Comparison of ENCODE assay signal across 9 cellular contexts in genomic region chr20:25036331-25036936, GRCh38. TPM values are rescaled to one million over a fixed set of nuclear protein-coding genes. Genes with fewer than 3 reads are reported as not detected.
A peak's percentile ranks its signal among the peaks of the same experiment; 100 is the strongest.
DNase-seq lines count a peak whose midpoint lies in the region; ATAC-seq and TF ChIP-seq lines count a peak whose summit lies in the region.
"Had no signal": no experiment of that assay in that cellular context is flagged by ENCODE, and none has a peak within 500 bp of the region (broad histone marks: within the 10 kb centered on the region; RNA-seq: fewer than 3 reads in every experiment).

No MANE protein-coding gene starts in this region.

- peak overlapping the region; percentile 53 to 86 (median 79) for H3K27ac ChIP-seq in stomach

- no peaks in the 10 kb centered on the region for H3K36me3 ChIP-seq in stomach

- no peak for TF ChIP-seq CTCF in stomach (IDR thresholded peaks at IDR 0.05)

- H3K27me3 ChIP-seq in stomach = no peaks in the 10 kb centered on the region

- H3K27ac Mint-ChIP-seq in T-cell (peak overlapping the region; percentile 86 to 89), immature natural killer cell (peak overlapping the region; percentile 77 to 90 (median 84))

- CTCF ChIA-PET in T-cell (lab: Charles Lee) = interaction anchor here (0.6 to 0.7 kb wide), 4 partner anchors 10 to 215 kb away, joined by 3 to 8 read pairs (median 6); no protein-coding TSS in a partner anchor

- no peaks in the 10 kb centered on the region for H3K9me3 Mint-ChIP-seq in T-cell
- no peaks in the 10 kb centered on the region for H3K9me3 Mint-ChIP-seq in immature natural killer cell

- H3K4me1 Mint-ChIP-seq in T-cell = peaks cover 51 to 70% (median 66%) of the 10 kb centered on the region in 3 donors
- peaks cover 55 to 73% of the 10 kb centered on the region in 2 donors for H3K4me1 Mint-ChIP-seq in immature natural killer cell

- H3K4me3 Mint-ChIP-seq in T-cell (peak overlapping the region; percentile 57 to 76 (median 69)), immature natural killer cell (peak overlapping the region; percentile 3 to 51 (median 29))

- 24 to 46% (median 37%) methylated on average over 7 of the region's 7 CpGs for WGBS in stomach, 5 donors

- H3K27me3 Mint-ChIP-seq in T-cell (no peaks in the 10 kb centered on the region), immature natural killer cell (ENCODE audit: low read depth in 3 of 3) (peaks cover 0 to 2% (median 0%) of the 10 kb centered on the region in 3 donors)

- TF ChIP-seq POLR2A in stomach (IDR thresholded peaks at IDR 0.05) = no peak

- POLR2A ChIA-PET in T-cell (lab: Charles Lee) = no interaction called here

- DNase-seq in T-cell = no peak
- DNase-seq in immature natural killer cell = no peak
- no peak for DNase-seq in stomach
- no peak for DNase-seq in Ammon's horn (ENCODE audit: low spot score)
- DNase-seq in DMS79 (lab: John Stamatoyannopoulos, UW) = no peak
- no peak for DNase-seq in COLO668 (lab: John Stamatoyannopoulos, UW; ENCODE audit: unreplicated experiment)
- DNase-seq: mesendoderm had no signal

- H3K36me3 Mint-ChIP-seq in T-cell (peaks cover 3% of the 10 kb centered on the region), immature natural killer cell (no peaks in the 10 kb centered on the region)

- TF ChIP-seq EP300 in stomach (IDR thresholded peaks at IDR 0.05) = no peak

- intact Hi-C loops in stomach (cut with DNase I; ENCODE audit: low total_unique reads) = no loop called here

- H3K4me3 ChIP-seq in stomach = no peak overlapping the region
- H3K4me3 ChIP-seq: K562 had no signal

- ATAC-seq in GM19351 (IDR thresholded peaks at IDR 0.05; ENCODE audit: unreplicated experiment) (peak; percentile 5), T-cell (replicated peaks in 1 of 4) (peak in 1 of 4 experiments; percentile 7)
- ATAC-seq: K562 had no signal

- H3K4me1 ChIP-seq in stomach = peaks cover 91 to 99% (median 95%) of the 10 kb centered on the region in 4 donors

- H3K9me3 ChIP-seq in stomach = no peaks in the 10 kb centered on the region

RNA-seq across cellular contexts. Expression of gene ACSS1, which starts 21.5 kb away (rescaled TPM):
- total RNA-seq in T-cell (10 to 100 TPM; 39.1 to 59.6 (median 57.7) TPM), stomach (100 to 1,000 TPM in 1 of 5 donors, 10 to 100 TPM in 3, 1 to 10 TPM in 1; 7.0 to 135 (median 35.6) TPM)
- polyA plus RNA-seq in immature natural killer cell (10 to 100 TPM; 66.6 to 85.2 (median 83.7) TPM), stomach (10 to 100 TPM; 35.3 to 37.7 (median 35.9) TPM)

RNA-seq across cellular contexts. Expression of gene APMAP, which starts 43.9 kb away (rescaled TPM):
- total RNA-seq in T-cell = 10 to 100 TPM; 32.2 to 53.0 (median 49.8) TPM
- 1,000 to 10,000 TPM in 1 of 3 donors, 100 to 1,000 TPM in 2; 649 to 1,111 (median 667) TPM for polyA plus RNA-seq in immature natural killer cell
- 10 to 100 TPM; 12.3 to 55.6 (median 39.3) TPM for total RNA-seq in stomach
- 10 to 100 TPM; 14.4 to 29.5 (median 24.8) TPM for polyA plus RNA-seq in stomach

RNA-seq across cellular contexts. Expression of gene VSX1, which starts 45.5 kb away (rescaled TPM):
- total RNA-seq in T-cell (not detected), stomach (not detected)
- polyA plus RNA-seq in immature natural killer cell (not detected), stomach (under 1 TPM in 1 of 3 donors, not detected in 2; 0.05 TPM)
- total RNA-seq: K562 had no signal
- polyA plus RNA-seq: K562 had no signal
